In genomic region chr11:70646272-70647049, GRCh38 we compare ENCODE assay signal across 16 cellular contexts.
DNase-seq lines count a peak whose midpoint lies in the region; ATAC-seq and TF ChIP-seq lines count a peak whose summit lies in the region.
"Had no signal": no experiment of that assay in that cellular context is flagged by ENCODE, and none has a peak within 500 bp of the region (broad histone marks: within the 10 kb centered on the region; RNA-seq: fewer than 3 reads in every experiment).

No MANE protein-coding gene starts in this region.

- H2AFZ ChIP-seq in GM23338: no peak overlapping the region

- H3F3A ChIP-seq in GM23338 (replicated peaks; ENCODE audit: low read depth): 0 out of 2 replicates have a peak, but pooled peaks cover 5% of the 10 kb centered on the region

- 74% methylated on average over 6 of the region's 6 CpGs for WGBS in HUES64

- TF ChIP-seq CTCF in GM23338 (conservative IDR thresholded peaks at IDR 0.05; ENCODE audit: low read depth in 2 of 2): no peak
- TF ChIP-seq CTCF in lower lobe of right lung (IDR thresholded peaks at IDR 0.05): no peak

- H3K4me2 ChIP-seq in GM23338: peak overlapping the region; percentile 57

- no peaks in the 10 kb centered on the region for H3K9me2 ChIP-seq in GM23338 (ENCODE audit: insufficient read depth)

- peak overlapping the region; percentile 90 for H3K27ac ChIP-seq in GM23338 (ENCODE audit: low read depth)
- H3K27ac ChIP-seq in HUES64 (ENCODE audit: low read depth, low read length): peak overlapping the region; percentile 88; the same call in 1 of the 2 replicates
- no peak overlapping the region for H3K27ac ChIP-seq in iPS-20b (ENCODE audit: low read length)
- H3K27ac ChIP-seq in lower lobe of right lung: no peak overlapping the region
- H3K27ac ChIP-seq: C4-2B had no signal

- peaks cover 70% of the 10 kb centered on the region for H3K4me1 ChIP-seq in GM23338 (ENCODE audit: insufficient read depth)
- H3K4me1 ChIP-seq in HUES64 (ENCODE audit: insufficient read depth, low read length): peaks cover 54% of the 10 kb centered on the region
- peaks cover 56% of the 10 kb centered on the region; the same call in 1 of the 2 replicates for H3K4me1 ChIP-seq in iPS-20b (ENCODE audit: insufficient read depth, low read length)
- no peaks in the 10 kb centered on the region for H3K4me1 ChIP-seq in lower lobe of right lung
- H3K4me1 ChIP-seq: HAP-1 had no signal

- H3K9ac ChIP-seq in HUES64 (ENCODE audit: low read depth, low read length) (no peak overlapping the region), iPS-20b (ENCODE audit: low read depth, low read length) (peak overlapping the region; percentile 62; the same call in 1 of the 2 replicates)

- no peaks in the 10 kb centered on the region; the same call in 1 of the 2 replicates for H4K20me1 ChIP-seq in GM23338 (replicated peaks; ENCODE audit: insufficient read depth)

- ATAC-seq in GM23338 (no peak), lower lobe of right lung (no peak), GM18873 (IDR thresholded peaks at IDR 0.05; ENCODE audit: low FRiP score, unreplicated experiment) (no peak)

- intact Hi-C loops in lower lobe of right lung (cut with DNase I): no loop called here

- peak overlapping the region; percentile 49; the same call in 2 of the 3 replicates for H3K4me3 Mint-ChIP-seq in GM23338
- H3K4me3 Mint-ChIP-seq: CD4-positive, alpha-beta T cell had no signal

- H3K27me3 ChIP-seq in GM23338 (ENCODE audit: insufficient read depth) (no peaks in the 10 kb centered on the region), HUES64 (ENCODE audit: insufficient read depth, low read length) (no peaks in the 10 kb centered on the region), iPS-20b (ENCODE audit: insufficient read depth, low read length) (no peaks in the 10 kb centered on the region), lower lobe of right lung (ENCODE audit: low read depth) (peaks cover 3% of the 10 kb centered on the region)

- H3K27ac Mint-ChIP-seq in GM23338: peak overlapping the region; percentile 91
- H3K27ac Mint-ChIP-seq: CD4-positive, alpha-beta T cell had no signal

- H3K36me3 ChIP-seq in GM23338 (ENCODE audit: insufficient read depth) (no peaks in the 10 kb centered on the region), HUES64 (ENCODE audit: insufficient read depth, low read length) (no peaks in the 10 kb centered on the region), iPS-20b (ENCODE audit: insufficient read depth, low read depth, low read length) (no peaks in the 10 kb centered on the region), lower lobe of right lung (no peaks in the 10 kb centered on the region)
- H3K36me3 ChIP-seq: HAP-1 had no signal

- DNase-seq in GM23338 (ENCODE audit: low spot score): no peak
- DNase-seq in lower lobe of right lung: no peak
- DNase-seq in SHP77 (lab: John Stamatoyannopoulos, UW): no peak
- DNase-seq: ACHN; AML-193; CD4-positive, alpha-beta T cell; DMS153; DMS79; GDM1; GOT3; KG1 had no signal

- H3K9me3 Mint-ChIP-seq in GM23338: peaks cover 2% of the 10 kb centered on the region; the same call in 1 of the 3 replicates
- H3K9me3 Mint-ChIP-seq: CD4-positive, alpha-beta T cell had no signal

- H3K36me3 Mint-ChIP-seq in GM23338 (ENCODE audit: low read depth): no peaks in the 10 kb centered on the region; the same call in 2 of the 3 replicates

- H3K79me2 ChIP-seq in GM23338 (replicated peaks; ENCODE audit: insufficient read depth): peaks cover 47% of the 10 kb centered on the region

- H3K9me3 ChIP-seq in HUES64 (ENCODE audit: insufficient read depth, low read depth, low read length) (no peaks in the 10 kb centered on the region), iPS-20b (ENCODE audit: insufficient read depth, low read depth, low read length) (no peaks in the 10 kb centered on the region), lower lobe of right lung (no peaks in the 10 kb centered on the region)
- H3K9me3 ChIP-seq: HAP-1 had no signal

- H3K27me3 Mint-ChIP-seq in GM23338 (ENCODE audit: insufficient read depth, low read depth, poor library complexity): peaks cover 16% of the 10 kb centered on the region

- H3K4me1 Mint-ChIP-seq in GM23338: peaks cover 82% of the 10 kb centered on the region

- peak overlapping the region; percentile 25; the same call in 1 of the 2 replicates for H3K4me3 ChIP-seq in GM23338
- H3K4me3 ChIP-seq in HUES64 (ENCODE audit: low read length): no peak overlapping the region
- H3K4me3 ChIP-seq in iPS-20b (ENCODE audit: low read length): peak overlapping the region; percentile 47; the same call in 1 of the 2 replicates
- H3K4me3 ChIP-seq in lower lobe of right lung: no peak overlapping the region
- H3K4me3 ChIP-seq: HAP-1 had no signal

TF ChIP-seq in GM23338, 12 proteins besides CTCF, POLR2A, EP300 and RAD21:
- TF ChIP-seq ZNF331 (CRISPR knock-in tag; IDR thresholded peaks at IDR 0.05; ENCODE audit: low read depth): no peak
TF ChIP-seq in GM23338: peak in this region for 0.

Comparison
In these comparisons a context has a peak if more than half of its experiments do, and no peak if none do; other contexts are left out.
1. H3K27ac ChIP-seq: peak in GM23338 (single experiment) and HUES64 (single experiment); none in iPS-20b (single experiment) and lower lobe of right lung (single experiment).
2. H3K4me3 ChIP-seq: peak in GM23338 (single experiment) and iPS-20b (single experiment); none in HUES64 (single experiment) and lower lobe of right lung (single experiment).